In genomic region chr1:66266756-66267155, GRCh38 we compare ENCODE assay signal across 23 cellular contexts.
DNase-seq lines count a peak whose midpoint lies in the region; ATAC-seq and TF ChIP-seq lines count a peak whose summit lies in the region.
"Had no signal": no experiment of that assay in that cellular context is flagged by ENCODE, and none has a peak within 500 bp of the region (broad histone marks: within the 10 kb centered on the region; RNA-seq: fewer than 3 reads in every experiment).

No MANE protein-coding gene starts in this region.

- no peak for TF ChIP-seq POLR2A in esophagus squamous epithelium (IDR thresholded peaks at IDR 0.05)

- H3K9me3 ChIP-seq in heart right ventricle (no peaks in the 10 kb centered on the region), esophagus squamous epithelium (no peaks in the 10 kb centered on the region)

- POLR2A ChIA-PET in RWPE1 (lab: Yijun Ruan, JAX; ENCODE audit: low non-redundant PET), result no interaction called here
- POLR2A ChIA-PET in HEK293T (lab: Yijun Ruan, JAX), result interaction anchor here (1.2 kb wide), 1 partner anchor 65 kb away, joined by 4 read pairs; no protein-coding TSS in a partner anchor

- H3K36me3 ChIP-seq in heart right ventricle (no peaks in the 10 kb centered on the region), esophagus squamous epithelium (no peaks in the 10 kb centered on the region)
- H3K36me3 ChIP-seq: brain microvascular endothelial cell had no signal

- ATAC-seq in heart right ventricle, result no peak
- ATAC-seq: activated CD8-positive, alpha-beta memory T cell treated with anti-CD3 and anti-CD28 coated beads, Interleukin-2, amount 10 ng/mL, durations not matched to agents 7 days and 5 days; naive thymus-derived CD4-positive, alpha-beta T cell; WTC11 had no signal

- intact Hi-C loops in heart right ventricle (cut with DNase I), result loop anchor here in 1 of 10 donors (2.0 kb wide), 1 partner anchor 66 kb away; no protein-coding TSS in a partner anchor
- intact Hi-C loops in cardiac septum (cut with DNase I), result no loop called here
- intact Hi-C loops in esophagus squamous epithelium (cut with DNase I), result no loop called here

- H3K4me1 ChIP-seq in heart right ventricle, result peaks cover 7 to 83% (median 53%) of the 10 kb centered on the region in 9 donors
- peaks cover 13 to 44% (median 28%) of the 10 kb centered on the region in 3 donors for H3K4me1 ChIP-seq in esophagus squamous epithelium

- DNase-seq in heart right ventricle (no peak), cardiac septum (ENCODE audit: low spot score) (no peak), RWPE1 (ENCODE audit: low spot score) (peak; percentile 24), esophagus squamous epithelium (lab: John Stamatoyannopoulos, UW) (no peak), islet precursor cell (no peak), HT-29 (ENCODE audit: low spot score) (no peak), HEK293T (ENCODE audit: extremely low spot score) (no peak)
- DNase-seq: ACHN; activated CD8-positive, alpha-beta memory T cell treated with anti-CD3 and anti-CD28 coated beads, Interleukin-2, amount 10 ng/mL, durations not matched to agents 7 days and 5 days; activated naive CD4-positive, alpha-beta T cell; brain microvascular endothelial cell; effector memory CD4-positive, alpha-beta T cell; GF-D8; KBM-7; naive thymus-derived CD4-positive, alpha-beta T cell; NCI-H1417 treated with DMSO at 0.1 percent for 48 hours; NCI-H446; OCI-M1; retina; stimulated activated CD8-positive, alpha-beta memory T cell treated with anti-CD3 and anti-CD28 coated beads, Interleukin-4, amount 100 ng/mL, for 48 hours; trophoblast cell had no signal

- peak overlapping the region in 6 of 10 donors; percentile 8 to 73 (median 46) for H3K27ac ChIP-seq in heart right ventricle
- H3K27ac ChIP-seq in RWPE1, result no peak overlapping the region
- peak overlapping the region in 3 of 4 donors; percentile 13 to 40 (median 33) for H3K27ac ChIP-seq in esophagus squamous epithelium
- H3K27ac ChIP-seq in temporal lobe (ENCODE audit: low read depth, low read length), result peak overlapping the region; percentile 47
- H3K27ac ChIP-seq: brain microvascular endothelial cell had no signal

- TF ChIP-seq CTCF in heart right ventricle (IDR thresholded peaks at IDR 0.05) (no peak), RWPE1 (conservative IDR thresholded peaks at IDR 0.05; ENCODE audit: low read depth) (no peak), esophagus squamous epithelium (IDR thresholded peaks at IDR 0.05) (no peak)

- H3K4me3 ChIP-seq in heart right ventricle (no peak overlapping the region), esophagus squamous epithelium (no peak overlapping the region)

- H3K27me3 ChIP-seq in heart right ventricle (no peaks in the 10 kb centered on the region), esophagus squamous epithelium (no peaks in the 10 kb centered on the region)
- H3K27me3 ChIP-seq: brain microvascular endothelial cell had no signal

- WGBS in heart right ventricle, 2 donors, result 37 to 55% methylated on average over 3 of the region's 3 CpGs
- 34 to 57% methylated on average over 3 of the region's 3 CpGs for WGBS in esophagus squamous epithelium, 2 donors

- CTCF ChIA-PET in RWPE1 (lab: Yijun Ruan, JAX), result interaction anchor here (0.5 to 0.7 kb wide), 3 partner anchors 25 to 479 kb away, joined by 3 to 4 read pairs (median 3); no protein-coding TSS in a partner anchor
- CTCF ChIA-PET in HEK293T (lab: Yijun Ruan, JAX), result no interaction called here

TF ChIP-seq in HEK293T, 16 proteins besides CTCF, POLR2A, EP300 and RAD21:
- TF ChIP-seq SP1 (IDR thresholded peaks at IDR 0.05), result no peak
- TF ChIP-seq FOXM1 (IDR thresholded peaks at IDR 0.05; ENCODE audit: borderline replicate concordance), result no peak
- TF ChIP-seq LEF1 (IDR thresholded peaks at IDR 0.05; ENCODE audit: borderline replicate concordance), result no peak
- no peak for TF ChIP-seq ZNF384 (IDR thresholded peaks at IDR 0.05)
- no peak for TF ChIP-seq FOXK2 (IDR thresholded peaks at IDR 0.05)
- TF ChIP-seq SUZ12 (IDR thresholded peaks at IDR 0.05), result no peak
- no peak for TF ChIP-seq ARNT (IDR thresholded peaks at IDR 0.05)
- no peak for TF ChIP-seq NFRKB (IDR thresholded peaks at IDR 0.05)
- no peak for TF ChIP-seq ELF4 (IDR thresholded peaks at IDR 0.05)
- no peak for TF ChIP-seq CTBP1 (IDR thresholded peaks at IDR 0.05; ENCODE audit: borderline replicate concordance)
- TF ChIP-seq BHLHE40 (IDR thresholded peaks at IDR 0.05; ENCODE audit: borderline replicate concordance), result no peak
- no peak for TF ChIP-seq HDGF (IDR thresholded peaks at IDR 0.05; ENCODE audit: borderline replicate concordance)
- no peak for TF ChIP-seq TARDBP (IDR thresholded peaks at IDR 0.05)
- TF ChIP-seq FOXA1 (IDR thresholded peaks at IDR 0.05), result no peak
- TF ChIP-seq, protein P1, sequence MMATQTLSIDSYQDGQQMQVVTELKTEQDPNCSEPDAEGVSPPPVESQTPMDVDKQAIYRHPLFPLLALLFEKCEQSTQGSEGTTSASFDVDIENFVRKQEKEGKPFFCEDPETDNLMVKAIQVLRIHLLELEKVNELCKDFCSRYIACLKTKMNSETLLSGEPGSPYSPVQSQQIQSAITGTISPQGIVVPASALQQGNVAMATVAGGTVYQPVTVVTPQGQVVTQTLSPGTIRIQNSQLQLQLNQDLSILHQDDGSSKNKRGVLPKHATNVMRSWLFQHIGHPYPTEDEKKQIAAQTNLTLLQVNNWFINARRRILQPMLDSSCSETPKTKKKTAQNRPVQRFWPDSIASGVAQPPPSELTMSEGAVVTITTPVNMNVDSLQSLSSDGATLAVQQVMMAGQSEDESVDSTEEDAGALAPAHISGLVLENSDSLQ (IDR thresholded peaks at IDR 0.05), result no peak
